Comparison of ENCODE assay signal across 9 cellular contexts in genomic region chr7:8425223-8425622, GRCh38. TPM values are rescaled to one million over a fixed set of nuclear protein-coding genes. Genes with fewer than 3 reads are reported as not detected.
"Had no signal": no experiment of that assay in that cellular context is flagged by ENCODE, and none has a peak within 500 bp of the region (broad histone marks: within the 10 kb centered on the region; RNA-seq: fewer than 3 reads in every experiment).

No MANE protein-coding gene starts in this region.

- H3K4me3 ChIP-seq: GM12878 had no signal

- DNase-seq: GDM1, GF-D8 had no signal

- FAIRE-seq: G401.6, GM12878, GM12891, GM12892, GM18507, GM19239 had no signal

- ATAC-seq: GM12878 had no signal

RNA-seq across cellular contexts. Expression of gene NXPH1, which starts 8.2 kb away (rescaled TPM):
- total RNA-seq: G401, GM12878 had no signal
